In the genomic region with DNA sequence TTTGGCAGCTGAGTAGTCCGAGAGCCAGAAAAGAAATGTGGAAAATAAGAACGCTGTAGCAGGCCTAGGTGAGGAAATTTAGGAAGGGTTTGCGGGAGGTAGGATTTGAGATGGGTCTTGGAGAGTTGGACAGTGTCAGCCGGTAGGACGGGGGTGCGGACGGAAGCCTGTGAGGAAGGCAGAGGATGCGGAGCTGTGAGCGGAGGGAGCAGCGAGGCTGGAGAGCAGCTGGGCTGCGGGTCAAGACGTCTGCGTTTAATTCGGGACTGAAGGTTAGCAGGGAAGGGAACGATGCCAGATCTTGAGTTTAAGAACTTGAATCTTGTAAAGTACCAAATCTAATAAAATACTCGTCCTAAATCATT, we compare ENCODE assay signal across 6 cellular contexts. TPM values are rescaled to one million over a fixed set of nuclear protein-coding genes. Genes with fewer than 3 reads are reported as not detected.
A peak's percentile ranks its signal among the peaks of the same experiment; 100 is the strongest.
DNase-seq lines count a peak whose midpoint lies in the region; ATAC-seq and TF ChIP-seq lines count a peak whose summit lies in the region.

No MANE protein-coding gene starts in this region.

- H3K27ac ChIP-seq in testis, result peak overlapping the region in 1 of 2 donors; percentile 68

- no peak for DNase-seq in activated CD4-positive, alpha-beta T cell treated with anti-CD3 and anti-CD28 coated beads, Interleukin-2, amount 10 ng/mL, durations not matched to agents 24 days and 14 days
- DNase-seq in activated CD4-positive, alpha-beta T cell treated with anti-CD3 and anti-CD28 coated beads for 48 hours, result no peak
- DNase-seq in left cardiac atrium (no peak), testis (no peak)

- H3K4me3 Mint-ChIP-seq in activated CD4-positive, alpha-beta T cell treated with anti-CD3 and anti-CD28 coated beads, Interleukin-2, amount 10 ng/mL, durations not matched to agents 24 days and 14 days, result peak overlapping the region; percentile 42

- no peak for TF ChIP-seq CTCF in testis (IDR thresholded peaks at IDR 0.05)

- no peaks in the 10 kb centered on the region for H3K9me3 Mint-ChIP-seq in activated CD4-positive, alpha-beta T cell treated with anti-CD3 and anti-CD28 coated beads, Interleukin-2, amount 10 ng/mL, durations not matched to agents 24 days and 14 days

- H3K27ac Mint-ChIP-seq in activated CD4-positive, alpha-beta T cell treated with anti-CD3 and anti-CD28 coated beads, Interleukin-2, amount 10 ng/mL, durations not matched to agents 24 days and 14 days, result no peak overlapping the region

- intact Hi-C loops in activated CD4-positive, alpha-beta T cell treated with anti-CD3 and anti-CD28 coated beads, Interleukin-2, amount 10 ng/mL, durations not matched to agents 24 days and 14 days (cut with micrococcal nuclease), result loop anchor here (1.0 kb wide), 1 partner anchor 21 kb away; a partner anchor contains a TSS
- intact Hi-C loops in left cardiac atrium (cut with DNase I), result no loop called here
- intact Hi-C loops in testis (cut with DNase I; ENCODE audit: low total_unique reads), result no loop called here

- ATAC-seq in left cardiac atrium, result peak; percentile 15 to 17
- no peak for ATAC-seq in HG03280 (IDR thresholded peaks at IDR 0.05; ENCODE audit: unreplicated experiment)
- no peak for ATAC-seq in GM19467 (IDR thresholded peaks at IDR 0.05; ENCODE audit: unreplicated experiment)

- H3K36me3 Mint-ChIP-seq in activated CD4-positive, alpha-beta T cell treated with anti-CD3 and anti-CD28 coated beads, Interleukin-2, amount 10 ng/mL, durations not matched to agents 24 days and 14 days (ENCODE audit: low read depth), result peaks cover 16% of the 10 kb centered on the region

- peaks cover 11% of the 10 kb centered on the region for H3K4me1 Mint-ChIP-seq in activated CD4-positive, alpha-beta T cell treated with anti-CD3 and anti-CD28 coated beads, Interleukin-2, amount 10 ng/mL, durations not matched to agents 24 days and 14 days

- no peaks in the 10 kb centered on the region for H3K9me3 ChIP-seq in testis

- H3K4me1 ChIP-seq in testis, result peaks cover 30% of the 10 kb centered on the region

- H3K36me3 ChIP-seq in testis (ENCODE audit: low read depth, missing control alignments), result no peaks in the 10 kb centered on the region

- no peak for TF ChIP-seq POLR2A in testis (IDR thresholded peaks at IDR 0.05)

- 3 to 12% methylated on average over 16 of the region's 16 CpGs for WGBS in testis, 2 donors

- H3K27me3 Mint-ChIP-seq in activated CD4-positive, alpha-beta T cell treated with anti-CD3 and anti-CD28 coated beads, Interleukin-2, amount 10 ng/mL, durations not matched to agents 24 days and 14 days, result peaks cover 6% of the 10 kb centered on the region

- no peaks in the 10 kb centered on the region for H3K27me3 ChIP-seq in testis

- peak overlapping the region; percentile 64 to 65 for H3K4me3 ChIP-seq in testis

RNA-seq across cellular contexts. Expression of a gene that starts 0.7 kb away (rescaled TPM):
- total RNA-seq in activated CD4-positive, alpha-beta T cell treated with anti-CD3 and anti-CD28 coated beads, Interleukin-2, amount 10 ng/mL, durations not matched to agents 24 days and 14 days, result 1.2 and 1.6 TPM in 2 replicates
- under 1 TPM in 1 of 2 donors, not detected in 1; 0.12 TPM for total RNA-seq in left cardiac atrium
- 1 to 10 TPM; 5.3 to 7.6 TPM for total RNA-seq in testis
- polyA plus RNA-seq in testis (ENCODE audit: insufficient read depth, low read depth, low replicate concordance), result 7.1 TPM

RNA-seq across cellular contexts. Expression of a gene that starts 20.2 kb away (rescaled TPM):
- 76.6 and 81.0 TPM in 2 replicates for total RNA-seq in activated CD4-positive, alpha-beta T cell treated with anti-CD3 and anti-CD28 coated beads, Interleukin-2, amount 10 ng/mL, durations not matched to agents 24 days and 14 days
- total RNA-seq in left cardiac atrium (10 to 100 TPM; 46.7 to 47.7 TPM), testis (10 to 100 TPM; 86.8 to 91.2 TPM)
- 94.5 TPM for polyA plus RNA-seq in testis (ENCODE audit: insufficient read depth, low read depth, low replicate concordance)

RNA-seq across cellular contexts. Expression of a gene that starts 28.6 kb away (rescaled TPM):
- 15.5 and 16.8 TPM in 2 replicates for total RNA-seq in activated CD4-positive, alpha-beta T cell treated with anti-CD3 and anti-CD28 coated beads, Interleukin-2, amount 10 ng/mL, durations not matched to agents 24 days and 14 days
- total RNA-seq in left cardiac atrium, result 1 to 10 TPM; 4.1 to 7.2 TPM
- total RNA-seq in testis, result 10 to 100 TPM; 10.1 to 10.6 TPM
- 8.0 TPM for polyA plus RNA-seq in testis (ENCODE audit: insufficient read depth, low read depth, low replicate concordance)

RNA-seq across cellular contexts. Expression of a gene that starts 32.6 kb away (rescaled TPM):
- total RNA-seq in activated CD4-positive, alpha-beta T cell treated with anti-CD3 and anti-CD28 coated beads, Interleukin-2, amount 10 ng/mL, durations not matched to agents 24 days and 14 days, result 46.7 and 46.8 TPM in 2 replicates
- 10 to 100 TPM; 13.4 to 21.5 TPM for total RNA-seq in left cardiac atrium
- total RNA-seq in testis, result 100 to 1,000 TPM in 1 of 2 donors, 10 to 100 TPM in 1; 92.5 to 118 TPM
- 31.4 TPM for polyA plus RNA-seq in testis (ENCODE audit: insufficient read depth, low read depth, low replicate concordance)

RNA-seq across cellular contexts. Expression of a gene that starts 39.2 kb away (rescaled TPM):
- total RNA-seq in activated CD4-positive, alpha-beta T cell treated with anti-CD3 and anti-CD28 coated beads, Interleukin-2, amount 10 ng/mL, durations not matched to agents 24 days and 14 days, result 3.0 and 3.4 TPM in 2 replicates
- total RNA-seq in left cardiac atrium (10 to 100 TPM; 21.7 to 28.9 TPM), testis (1 to 10 TPM; 3.5 to 4.4 TPM)
- 5.1 TPM for polyA plus RNA-seq in testis (ENCODE audit: insufficient read depth, low read depth, low replicate concordance)

Comparison
In these comparisons a context has a peak if more than half of its experiments do, and no peak if none do; other contexts are left out.
1. ATAC-seq: peak in left cardiac atrium (2 of 2); none in HG03280 (single experiment) and GM19467 (single experiment).